Comparison of ENCODE assay signal across 9 cellular contexts in genomic region chr2:185738679-185739472, GRCh38. TPM values are rescaled to one million over a fixed set of nuclear protein-coding genes. Genes with fewer than 3 reads are reported as not detected.
DNase-seq lines count a peak whose midpoint lies in the region; ATAC-seq and TF ChIP-seq lines count a peak whose summit lies in the region.
"Had no signal": no experiment of that assay in that cellular context is flagged by ENCODE, and none has a peak within 500 bp of the region (broad histone marks: within the 10 kb centered on the region; RNA-seq: fewer than 3 reads in every experiment).

TSS of gene FSIP2 (plus strand) at chr2:185738804. CDS start at chr2:185738895, 91 bp downstream.

- H3K27me3 ChIP-seq in BJ (ENCODE audit: control insufficient read depth, insufficient read depth, low read length): no peaks in the 10 kb centered on the region
- no peaks in the 10 kb centered on the region for H3K27me3 ChIP-seq in PC-9 (ENCODE audit: insufficient read depth, low read depth)

- CTCF ChIA-PET in BJ (lab: Yijun Ruan, JAX): interaction anchor here (0.6 to 1.3 kb wide), 3 partner anchors 18 to 1659 kb away, joined by 3 read pairs; no protein-coding TSS in a partner anchor
- CTCF ChIA-PET in activated CD8-positive, alpha-beta memory T cell treated with anti-CD3 and anti-CD28 coated beads, Interleukin-2, amount 10 ng/mL, durations not matched to agents 7 days and 5 days (lab: Charles Lee): interaction anchor here (0.8 kb wide), 1 partner anchor 11 kb away, joined by 3 read pairs; no protein-coding TSS in a partner anchor
- CTCF ChIA-PET in PC-9 (lab: Charles Lee): no interaction called here

- no TSS peak for BruUV-seq in PC-9 (replicated peaks; lab: Mats Ljungman, UMichigan)

- H3K27ac ChIP-seq in PC-9: no peak within 1 kb of the TSS

- no peaks in the 10 kb centered on the region for H3K36me3 Mint-ChIP-seq in activated CD8-positive, alpha-beta memory T cell treated with anti-CD3 and anti-CD28 coated beads, Interleukin-2, amount 10 ng/mL, durations not matched to agents 7 days and 5 days
- peaks cover 21% of the 10 kb centered on the region for H3K36me3 Mint-ChIP-seq in neural crest cell (ENCODE audit: low read depth)

- ATAC-seq in GM19328 (IDR thresholded peaks at IDR 0.05; ENCODE audit: unreplicated experiment): peak; percentile 90
- peak; percentile 99 for ATAC-seq in HG03342 (IDR thresholded peaks at IDR 0.05; ENCODE audit: unreplicated experiment)
- peak; percentile 78 for ATAC-seq in activated CD8-positive, alpha-beta memory T cell treated with anti-CD3 and anti-CD28 coated beads, Interleukin-2, amount 10 ng/mL, durations not matched to agents 7 days and 5 days
- ATAC-seq: HCT116 had no signal

- TF ChIP-seq CTCF in BJ (IDR thresholded peaks at IDR 0.05; ENCODE audit: insufficient read depth, low read depth, low read length) (peak; percentile 66), neural crest cell (conservative IDR thresholded peaks at IDR 0.05) (peak; percentile 100), PC-9 (conservative IDR thresholded peaks at IDR 0.05) (no peak)

- no peaks in the 10 kb centered on the region for H3K9me2 ChIP-seq in PC-9 (ENCODE audit: insufficient read depth)

- H4K20me1 ChIP-seq in PC-9 (ENCODE audit: insufficient read depth): no peaks in the 10 kb centered on the region

- POLR2A ChIA-PET in BJ (lab: Charles Lee): no interaction called here
- POLR2A ChIA-PET in PC-9 (lab: Charles Lee; ENCODE audit: unreplicated experiment): no interaction called here

- H3K4me3 ChIP-seq in BJ (ENCODE audit: low read depth, low read length) (peak within 1 kb of the TSS; percentile 37), PC-9 (no peak within 1 kb of the TSS)

- intact Hi-C loops in PC-9 (cut with micrococcal nuclease; ENCODE audit: unreplicated experiment): no loop called here

- H3K79me2 ChIP-seq in PC-9 (ENCODE audit: low read depth): no peaks in the 10 kb centered on the region

- H3K27me3 Mint-ChIP-seq in activated CD8-positive, alpha-beta memory T cell treated with anti-CD3 and anti-CD28 coated beads, Interleukin-2, amount 10 ng/mL, durations not matched to agents 7 days and 5 days: peaks cover 3% of the 10 kb centered on the region
- H3K27me3 Mint-ChIP-seq in neural crest cell (ENCODE audit: low read depth): no peaks in the 10 kb centered on the region

- H3K36me3 ChIP-seq in BJ (ENCODE audit: control insufficient read depth, insufficient read depth, low read length) (no peaks in the 10 kb centered on the region), PC-9 (ENCODE audit: low read depth) (no peaks in the 10 kb centered on the region)

- no peaks in the 10 kb centered on the region for H3K4me1 ChIP-seq in PC-9 (replicated peaks; ENCODE audit: insufficient read depth)

- H3K9me3 ChIP-seq in PC-9 (ENCODE audit: insufficient read depth, low read depth): no peaks in the 10 kb centered on the region

- DNase-seq in BJ (ENCODE audit: low read depth): no peak
- peak; percentile 48 for DNase-seq in activated CD8-positive, alpha-beta memory T cell treated with anti-CD3 and anti-CD28 coated beads, Interleukin-2, amount 10 ng/mL, durations not matched to agents 7 days and 5 days
- peak; percentile 63 for DNase-seq in fibroblast of the conjunctiva (ENCODE audit: low read depth)
- DNase-seq in neural crest cell (ENCODE audit: low read depth, low spot score): peak; percentile 88
- no peak for DNase-seq in AML-193 (lab: John Stamatoyannopoulos, UW)
- DNase-seq in PC-9: no peak

- no peaks in the 10 kb centered on the region for H3K4me1 Mint-ChIP-seq in activated CD8-positive, alpha-beta memory T cell treated with anti-CD3 and anti-CD28 coated beads, Interleukin-2, amount 10 ng/mL, durations not matched to agents 7 days and 5 days
- peaks cover 6% of the 10 kb centered on the region for H3K4me1 Mint-ChIP-seq in neural crest cell

- H3K4me3 Mint-ChIP-seq in activated CD8-positive, alpha-beta memory T cell treated with anti-CD3 and anti-CD28 coated beads, Interleukin-2, amount 10 ng/mL, durations not matched to agents 7 days and 5 days: no peak within 1 kb of the TSS
- H3K4me3 Mint-ChIP-seq in neural crest cell: peak within 1 kb of the TSS; percentile 87

- H3K4me2 ChIP-seq in PC-9: no peak within 1 kb of the TSS

- no peak within 1 kb of the TSS for H2AFZ ChIP-seq in PC-9

- no peaks in the 10 kb centered on the region for H3K9me3 Mint-ChIP-seq in activated CD8-positive, alpha-beta memory T cell treated with anti-CD3 and anti-CD28 coated beads, Interleukin-2, amount 10 ng/mL, durations not matched to agents 7 days and 5 days (ENCODE audit: low read depth)
- H3K9me3 Mint-ChIP-seq in neural crest cell: peaks cover 6% of the 10 kb centered on the region

- no peak within 1 kb of the TSS for H3K27ac Mint-ChIP-seq in activated CD8-positive, alpha-beta memory T cell treated with anti-CD3 and anti-CD28 coated beads, Interleukin-2, amount 10 ng/mL, durations not matched to agents 7 days and 5 days
- peak within 1 kb of the TSS; percentile 25 for H3K27ac Mint-ChIP-seq in neural crest cell (ENCODE audit: unreplicated experiment)

- H3F3A ChIP-seq in PC-9 (ENCODE audit: insufficient read depth, low read depth): no peaks in the 10 kb centered on the region

RNA-seq across cellular contexts. Expression of gene FSIP2, which starts in this region (rescaled TPM):
- 0.17 and 0.55 TPM in 2 replicates for polyA plus RNA-seq in BJ (2011; rRNA removed)
- 0.15 and 0.24 TPM in 2 replicates for polyA minus RNA-seq in BJ (2011; rRNA and poly(A)+ RNA removed)
- under 1 TPM; 0.09 TPM for total RNA-seq in activated CD8-positive, alpha-beta memory T cell treated with anti-CD3 and anti-CD28 coated beads, Interleukin-2, amount 10 ng/mL, durations not matched to agents 7 days and 5 days
- 8.0 and 10.1 TPM in 2 replicates for total RNA-seq in neural crest cell
- total RNA-seq in PC-9 (2021): 0.22 and 0.63 TPM in 2 replicates

Comparison
In these comparisons a context has a peak if more than half of its experiments do, and no peak if none do; other contexts are left out.
1. Peak in DNase-seq and ATAC-seq in activated CD8-positive, alpha-beta memory T cell treated with anti-CD3 and anti-CD28 coated beads, Interleukin-2, amount 10 ng/mL, durations not matched to agents 7 days and 5 days; RNA of the gene not detected or under 1 TPM.
2. DNase-seq: peak in fibroblast of the conjunctiva (single experiment) and neural crest cell (single experiment); none in BJ (single experiment), AML-193 (0 of 2) and PC-9 (0 of 2).
3. Peak in every context shown above with its lines, with median percentiles within 50 percentile points of each other: ATAC-seq.